ENCODE assay signal across 8 cellular contexts in genomic region chr16:57185945-57186629, GRCh38. TPM values are rescaled to one million over a fixed set of nuclear protein-coding genes. Genes with fewer than 3 reads are reported as not detected.
DNase-seq lines count a peak whose midpoint lies in the region; ATAC-seq lines count a peak whose summit lies in the region.

Gene PSME3IP1, minus strand, starts transcription at chr16:57186039. Its CDS starts 12,185 bp downstream, at chr16:57173854.
Gene RSPRY1, plus strand, starts transcription at chr16:57186329. Its CDS starts 18,330 bp downstream, at chr16:57204659.

- H3K27me3 Mint-ChIP-seq in IgD-negative memory B cell = peaks cover 2% of the 10 kb centered on the region

- ATAC-seq in GM21529 (IDR thresholded peaks at IDR 0.05; ENCODE audit: unreplicated experiment) = peak; percentile 88

- H3K27ac Mint-ChIP-seq in IgD-negative memory B cell = peak within 1 kb of the TSS; percentile 87 to 99 (median 99)

- H3K4me3 Mint-ChIP-seq in IgD-negative memory B cell = peak within 1 kb of the TSS; percentile 89 to 100 (median 96)

- DNase-seq in DMS 273 treated with DMSO at 0.1 percent for 48 hours (lab: John Stamatoyannopoulos, UW) (peak; percentile 98), OCI-M2 (lab: John Stamatoyannopoulos, UW; ENCODE audit: unreplicated experiment) (peak; percentile 88), activated T-cell treated with anti-CD3 and anti-CD28 coated beads for 4 hours (peak; percentile 98), epidermal melanocyte (ENCODE audit: insufficient read length, low spot score) (peak; percentile 98), middle frontal gyrus (ENCODE audit: extremely low spot score, low spot score) (peak; percentile 99)
- DNase-seq in stimulated activated CD8-positive, alpha-beta memory T cell treated with anti-CD3 and anti-CD28 coated beads, Interleukin-2, amount 100 ng/mL, for 48 hours (ENCODE audit: low read depth in 2 of 2) = peak; percentile 91 to 97

- H3K36me3 Mint-ChIP-seq in IgD-negative memory B cell = peaks cover 2% of the 10 kb centered on the region

- H3K4me1 Mint-ChIP-seq in IgD-negative memory B cell = peaks cover 25 to 40% (median 36%) of the 10 kb centered on the region in 3 donors

- H3K9me3 Mint-ChIP-seq in IgD-negative memory B cell = no peaks in the 10 kb centered on the region

RNA-seq across cellular contexts. Expression of gene PSME3IP1, which starts in this region (rescaled TPM):
- polyA plus RNA-seq in IgD-negative memory B cell = 91.6 TPM

RNA-seq across cellular contexts. Expression of gene RSPRY1, which starts in this region (rescaled TPM):
- polyA plus RNA-seq in IgD-negative memory B cell = 38.2 TPM

Comparison
In these comparisons a context has a peak if more than half of its experiments do, and no peak if none do; other contexts are left out.
1. Peak in every context shown above with its lines: DNase-seq and ATAC-seq.